ENCODE assay signal across 9 cellular contexts in the genomic region with DNA sequence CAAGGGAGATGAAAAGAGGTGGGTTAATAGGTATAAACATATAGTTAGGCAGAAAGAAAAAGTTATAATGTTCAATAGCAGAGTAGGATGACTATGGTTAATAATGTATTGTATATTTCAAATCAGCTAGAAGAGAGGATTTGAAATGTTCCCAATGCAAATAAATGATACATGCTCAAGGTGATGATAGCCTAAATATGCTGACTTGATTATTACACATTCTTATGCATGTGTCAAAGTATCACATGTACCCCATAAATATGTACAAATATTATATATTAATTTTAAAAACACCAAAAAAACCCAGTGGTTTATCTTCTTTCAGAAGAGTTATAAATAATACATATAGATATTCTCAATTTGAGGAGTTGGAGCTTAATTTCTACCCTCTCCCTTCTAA.
"Had no signal": no experiment of that assay in that cellular context is flagged by ENCODE, and none has a peak within 500 bp of the region (broad histone marks: within the 10 kb centered on the region; RNA-seq: fewer than 3 reads in every experiment).

No MANE protein-coding gene starts in this region.

- H2AFZ ChIP-seq: GM23338 had no signal

- H3K4me2 ChIP-seq: GM23338 had no signal

- ATAC-seq: GM23338, HCT116 had no signal

- H3K4me3 ChIP-seq: GM23248, GM23338, HAP-1 had no signal

- H3K27ac Mint-ChIP-seq: GM23338, H9 had no signal

- DNase-seq: GOT3, H7, H9 had no signal

- H3K4me3 Mint-ChIP-seq: GM23338, H9 had no signal

- H3K4me1 ChIP-seq: HAP-1 had no signal

- H3K4me1 Mint-ChIP-seq: GM23338, H9 had no signal

- H3K36me3 ChIP-seq: HAP-1 had no signal

- FAIRE-seq: H1, H54 had no signal

- H3K9ac ChIP-seq: GM23248 had no signal
